ENCODE assay signal across 30 cellular contexts in genomic region chr14:81051547-81051946, GRCh38.
"Had no signal": no experiment of that assay in that cellular context is flagged by ENCODE, and none has a peak within 500 bp of the region (broad histone marks: within the 10 kb centered on the region; RNA-seq: fewer than 3 reads in every experiment).

No MANE protein-coding gene starts in this region.

- H3K27me3 ChIP-seq: Peyer's patch, SJSA1 had no signal

- H3K9me3 ChIP-seq: Peyer's patch, SJSA1, SK-N-SH had no signal

- H3K27ac ChIP-seq: Peyer's patch, SJSA1 had no signal

- H3K9me2 ChIP-seq: SK-N-SH had no signal

- H3K4me3 ChIP-seq: Peyer's patch, SJSA1 had no signal

- H3K9ac ChIP-seq: SK-N-SH had no signal

- ATAC-seq: PC-3 had no signal

- H3K4me1 ChIP-seq: Peyer's patch, SJSA1 had no signal

- H3K36me3 ChIP-seq: Peyer's patch, SJSA1 had no signal

- H3K4me2 ChIP-seq: SK-N-SH had no signal

- DNase-seq: KG1, MM.1S, NCI-H1092, NCI-H1105, NCI-H1417 treated with DMSO at 0.1 percent for 48 hours, NCI-H1436 treated with DMSO at 0.1 percent for 48 hours, NCI-H1694 treated with DMSO at 0.1 percent for 48 hours, NCI-H187 treated with DMSO at 0.1 percent for 48 hours, NCI-H2029, NCI-H2081, NCI-H2171 treated with DMSO at 0.1 percent for 48 hours, NCI-H2227 treated with DMSO at 0.1 percent for 48 hours, NCI-H345, NCI-H446 treated with DMSO at 0.1 percent for 48 hours, NCI-H510A, NCI-H524, NCI-H526, NCI-H69, NCI-H748 treated with DMSO at 0.1 percent for 48 hours, NCI-H82, OCI-M1, PC-3, Peyer's patch, Right ventricle myocardium superior, RPMI8226, SHP77 treated with DMSO at 0.1 percent for 48 hours, SK-N-SH, SW 1271, T-helper 1 cell had no signal
